In genomic region chr19:30386551-30387143, GRCh38 we compare ENCODE assay signal across 28 cellular contexts. TPM values are rescaled to one million over a fixed set of nuclear protein-coding genes. Genes with fewer than 3 reads are reported as not detected.
"Had no signal": no experiment of that assay in that cellular context is flagged by ENCODE, and none has a peak within 500 bp of the region (broad histone marks: within the 10 kb centered on the region; RNA-seq: fewer than 3 reads in every experiment).

No MANE protein-coding gene starts in this region.

- H3K27me3 ChIP-seq: neural progenitor cell, testis, tibial artery, upper lobe of left lung had no signal

- H3K9ac ChIP-seq: neural progenitor cell had no signal

- H3K4me1 Mint-ChIP-seq: naive thymus-derived CD4-positive, alpha-beta T cell; stimulated activated effector memory CD8-positive, alpha-beta T cell treated with anti-CD3 and anti-CD28 coated beads, Interleukin-12 subunit alpha, Interleukin-12 subunit beta, amount 100 ng/mL, for 72 hours had no signal

- H3K27ac ChIP-seq: coronary artery, epithelial cell of prostate, gastroesophageal sphincter, heart left ventricle, hepatocyte, left lung, neural progenitor cell, psoas muscle, sigmoid colon, stomach, testis, tibial artery, upper lobe of left lung had no signal

- ATAC-seq: esophagus mucosa; gastroesophageal sphincter; left lung; naive thymus-derived CD4-positive, alpha-beta T cell; psoas muscle; stimulated activated effector memory CD8-positive, alpha-beta T cell treated with anti-CD3 and anti-CD28 coated beads, Interleukin-12 subunit alpha, Interleukin-12 subunit beta, amount 100 ng/mL, for 72 hours had no signal

- H3K4me3 ChIP-seq: coronary artery, gastroesophageal sphincter, heart left ventricle, hepatocyte, left lung, neural progenitor cell, psoas muscle, sigmoid colon, stomach, testis, tibial artery, upper lobe of left lung had no signal

- H3K36me3 ChIP-seq: gastroesophageal sphincter, heart left ventricle, left lung, neural progenitor cell, sigmoid colon, stomach, tibial artery, upper lobe of left lung had no signal

- H3K9me3 Mint-ChIP-seq: nephron; neural progenitor cell; stimulated activated effector memory CD8-positive, alpha-beta T cell treated with anti-CD3 and anti-CD28 coated beads, Interleukin-12 subunit alpha, Interleukin-12 subunit beta, amount 100 ng/mL, for 72 hours had no signal

- H3K4me1 ChIP-seq: gastroesophageal sphincter, left lung, psoas muscle, sigmoid colon, stomach, testis, tibial artery, upper lobe of left lung had no signal

- H3K4me3 Mint-ChIP-seq: naive thymus-derived CD4-positive, alpha-beta T cell; nephron; neural progenitor cell; stimulated activated effector memory CD8-positive, alpha-beta T cell treated with anti-CD3 and anti-CD28 coated beads, Interleukin-12 subunit alpha, Interleukin-12 subunit beta, amount 100 ng/mL, for 72 hours had no signal

- H3K9me3 ChIP-seq: gastroesophageal sphincter, heart left ventricle, left lung, psoas muscle, sigmoid colon, stomach, testis, tibial artery, upper lobe of left lung had no signal

- H3K27ac Mint-ChIP-seq: naive thymus-derived CD4-positive, alpha-beta T cell; nephron; neural progenitor cell; stimulated activated effector memory CD8-positive, alpha-beta T cell treated with anti-CD3 and anti-CD28 coated beads, Interleukin-12 subunit alpha, Interleukin-12 subunit beta, amount 100 ng/mL, for 72 hours had no signal

- DNase-seq: dermis blood vessel endothelial cell; effector CD4-positive, alpha-beta T cell; foreskin fibroblast; left cardiac atrium; left lung; mesenchymal stem cell; midbrain; naive thymus-derived CD4-positive, alpha-beta T cell; psoas muscle; sigmoid colon; stimulated activated CD4-positive, alpha-beta T cell treated with anti-CD3 and anti-CD28 coated beads, Interleukin-2, amount 100 ng/mL, for 24 hours; stimulated activated CD4-positive, alpha-beta T cell treated with anti-CD3 and anti-CD28 coated beads, Interleukin-4, amount 100 ng/mL, for 24 hours; stimulated activated naive CD4-positive, alpha-beta T cell treated with Interleukin-2 at 50 U/mL for 16 hours; testis; tibial artery; upper lobe of left lung had no signal

- H3K36me3 Mint-ChIP-seq: neural progenitor cell; stimulated activated effector memory CD8-positive, alpha-beta T cell treated with anti-CD3 and anti-CD28 coated beads, Interleukin-12 subunit alpha, Interleukin-12 subunit beta, amount 100 ng/mL, for 72 hours had no signal

RNA-seq across cellular contexts. Expression of gene ZNF536, which starts 14.5 kb away (rescaled TPM):
- total RNA-seq: dermis blood vessel endothelial cell; lung microvascular endothelial cell; naive thymus-derived CD4-positive, alpha-beta T cell; osteoblast had no signal
- polyA plus RNA-seq: naive thymus-derived CD4-positive, alpha-beta T cell had no signal
